ENCODE assay signal across 33 cellular contexts in genomic region chr12:83181074-83181473, GRCh38.
"Had no signal": no experiment of that assay in that cellular context is flagged by ENCODE, and none has a peak within 500 bp of the region (broad histone marks: within the 10 kb centered on the region; RNA-seq: fewer than 3 reads in every experiment).

No MANE protein-coding gene starts in this region.

- H3K27ac ChIP-seq: adrenal gland, body of pancreas, brain microvascular endothelial cell, breast epithelium had no signal

- H3K4me1 ChIP-seq: adrenal gland, breast epithelium had no signal

- ATAC-seq: activated CD8-positive, alpha-beta T cell treated with anti-CD3 and anti-CD28 coated beads for 36 hours; activated naive CD4-positive, alpha-beta T cell treated with anti-CD3 and anti-CD28 coated beads, Interleukin-2, amount 50 U/mL, for 72 hours; activated T-cell treated with anti-CD3 and anti-CD28 coated beads, Interleukin-2, amount 50 U/mL, for 4 hours; activated T-cell treated with anti-CD3 and anti-CD28 coated beads, Interleukin-2, amount 50 U/mL, for 72 hours; activated T-helper 17 cell treated with anti-CD3 and anti-CD28 coated beads, Interleukin-2, amount 50 U/mL, for 72 hours; body of pancreas had no signal

- H3K27me3 ChIP-seq: adrenal gland, body of pancreas, brain microvascular endothelial cell, breast epithelium had no signal

- FAIRE-seq: astrocyte, colon, TTC549 had no signal

- H3K4me3 ChIP-seq: adrenal gland, body of pancreas, breast epithelium had no signal

- H3K36me3 ChIP-seq: adrenal gland, brain microvascular endothelial cell, breast epithelium had no signal

- H3K9me3 ChIP-seq: adrenal gland, body of pancreas, breast epithelium had no signal

- DNase-seq: activated B cell treated with CpG ODN at 0.5 μM for 24 hours; activated CD4-positive, alpha-beta memory T cell treated with anti-CD3 and anti-CD28 coated beads for 36 hours; activated CD4-positive, alpha-beta T cell treated with anti-CD3 and anti-CD28 coated beads for 4 hours; activated CD4-positive, alpha-beta T cell treated with anti-CD3 and anti-CD28 coated beads, Interleukin-2, amount 10 ng/mL, durations not matched to agents 24 days and 14 days; activated CD4-positive, alpha-beta T cell treated with anti-CD3 and anti-CD28 coated beads, Interleukin-2, amount 50 U/mL, for 1 hour; activated CD4-positive, alpha-beta T cell treated with anti-CD3 and anti-CD28 coated beads, Interleukin-2, amount 50 U/mL, for 4 hours; activated CD4-positive, CD25-positive, alpha-beta regulatory T cell treated with anti-CD3 and anti-CD28 coated beads, Interleukin-2, amount 50 U/mL, for 72 hours; activated CD8-positive, alpha-beta memory T cell treated with anti-CD3 and anti-CD28 coated beads, Interleukin-2, amount 50 U/mL, for 4 hours; activated CD8-positive, alpha-beta T cell treated with anti-CD3 and anti-CD28 coated beads for 36 hours; activated effector memory CD4-positive, alpha-beta T cell treated with anti-CD3 and anti-CD28 coated beads, Interleukin-2, amount 50 U/mL, for 16 hours; activated gamma-delta T cell treated with Interleukin-2 at 50 U/mL for 16 hours; activated naive CD4-positive, alpha-beta T cell; activated naive CD4-positive, alpha-beta T cell treated with anti-CD3 and anti-CD28 coated beads for 36 hours; activated naive CD4-positive, alpha-beta T cell treated with anti-CD3 and anti-CD28 coated beads, Interleukin-2, amount 50 U/mL, for 16 hours; activated naive CD8-positive, alpha-beta T cell treated with anti-CD3 and anti-CD28 coated beads for 36 hours; activated T-cell treated with anti-CD3 and anti-CD28 coated beads for 4 hours; activated T-cell treated with anti-CD3 and anti-CD28 coated beads, Interleukin-2, amount 50 U/mL, for 1 hour; activated T-cell treated with anti-CD3 and anti-CD28 coated beads, Interleukin-2, amount 50 U/mL, for 4 hours; activated T-cell treated with anti-CD3 and anti-CD28 coated beads, Interleukin-2, amount 50 U/mL, for 72 hours; adrenal gland; amniotic stem cell; aorta; body of pancreas; brain microvascular endothelial cell; central memory CD4-positive, alpha-beta T cell; T-helper 2 cell; T-helper 9 cell had no signal
